ENCODE assay signal across 1 cellular context in the genomic region with DNA sequence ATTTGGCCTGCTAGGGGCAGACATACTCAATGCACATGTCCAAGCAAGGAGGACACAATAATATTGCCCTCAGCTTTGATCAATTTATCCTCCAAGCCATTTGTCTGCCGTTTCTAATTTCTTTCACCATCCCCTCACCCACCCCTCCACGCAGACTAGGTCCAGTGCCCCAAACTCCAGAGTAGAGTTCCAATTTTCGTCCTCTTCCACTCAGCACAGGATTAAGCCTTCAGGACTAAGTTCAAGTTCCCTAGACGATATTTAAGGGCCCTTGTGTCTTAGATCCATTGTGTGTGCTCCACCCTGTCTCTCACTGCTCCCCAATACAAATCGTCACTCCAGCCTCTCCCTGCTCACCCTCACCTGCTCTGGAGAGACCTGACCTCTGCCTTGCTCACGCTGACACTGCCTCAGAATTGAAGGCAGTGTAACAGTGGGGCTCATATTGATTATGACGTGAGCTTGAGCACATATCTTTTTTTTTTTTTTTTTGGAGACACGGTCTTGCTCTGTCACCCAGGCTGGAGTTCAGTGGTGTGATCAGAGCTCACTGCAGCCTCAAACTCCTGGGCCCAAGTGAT.
TF ChIP-seq lines count a peak whose summit lies in the region.

No MANE protein-coding gene starts in this region.

TF ChIP-seq in K562, 482 proteins besides CTCF, POLR2A, EP300 and RAD21 (continued from another document):
- TF ChIP-seq, protein P1, sequence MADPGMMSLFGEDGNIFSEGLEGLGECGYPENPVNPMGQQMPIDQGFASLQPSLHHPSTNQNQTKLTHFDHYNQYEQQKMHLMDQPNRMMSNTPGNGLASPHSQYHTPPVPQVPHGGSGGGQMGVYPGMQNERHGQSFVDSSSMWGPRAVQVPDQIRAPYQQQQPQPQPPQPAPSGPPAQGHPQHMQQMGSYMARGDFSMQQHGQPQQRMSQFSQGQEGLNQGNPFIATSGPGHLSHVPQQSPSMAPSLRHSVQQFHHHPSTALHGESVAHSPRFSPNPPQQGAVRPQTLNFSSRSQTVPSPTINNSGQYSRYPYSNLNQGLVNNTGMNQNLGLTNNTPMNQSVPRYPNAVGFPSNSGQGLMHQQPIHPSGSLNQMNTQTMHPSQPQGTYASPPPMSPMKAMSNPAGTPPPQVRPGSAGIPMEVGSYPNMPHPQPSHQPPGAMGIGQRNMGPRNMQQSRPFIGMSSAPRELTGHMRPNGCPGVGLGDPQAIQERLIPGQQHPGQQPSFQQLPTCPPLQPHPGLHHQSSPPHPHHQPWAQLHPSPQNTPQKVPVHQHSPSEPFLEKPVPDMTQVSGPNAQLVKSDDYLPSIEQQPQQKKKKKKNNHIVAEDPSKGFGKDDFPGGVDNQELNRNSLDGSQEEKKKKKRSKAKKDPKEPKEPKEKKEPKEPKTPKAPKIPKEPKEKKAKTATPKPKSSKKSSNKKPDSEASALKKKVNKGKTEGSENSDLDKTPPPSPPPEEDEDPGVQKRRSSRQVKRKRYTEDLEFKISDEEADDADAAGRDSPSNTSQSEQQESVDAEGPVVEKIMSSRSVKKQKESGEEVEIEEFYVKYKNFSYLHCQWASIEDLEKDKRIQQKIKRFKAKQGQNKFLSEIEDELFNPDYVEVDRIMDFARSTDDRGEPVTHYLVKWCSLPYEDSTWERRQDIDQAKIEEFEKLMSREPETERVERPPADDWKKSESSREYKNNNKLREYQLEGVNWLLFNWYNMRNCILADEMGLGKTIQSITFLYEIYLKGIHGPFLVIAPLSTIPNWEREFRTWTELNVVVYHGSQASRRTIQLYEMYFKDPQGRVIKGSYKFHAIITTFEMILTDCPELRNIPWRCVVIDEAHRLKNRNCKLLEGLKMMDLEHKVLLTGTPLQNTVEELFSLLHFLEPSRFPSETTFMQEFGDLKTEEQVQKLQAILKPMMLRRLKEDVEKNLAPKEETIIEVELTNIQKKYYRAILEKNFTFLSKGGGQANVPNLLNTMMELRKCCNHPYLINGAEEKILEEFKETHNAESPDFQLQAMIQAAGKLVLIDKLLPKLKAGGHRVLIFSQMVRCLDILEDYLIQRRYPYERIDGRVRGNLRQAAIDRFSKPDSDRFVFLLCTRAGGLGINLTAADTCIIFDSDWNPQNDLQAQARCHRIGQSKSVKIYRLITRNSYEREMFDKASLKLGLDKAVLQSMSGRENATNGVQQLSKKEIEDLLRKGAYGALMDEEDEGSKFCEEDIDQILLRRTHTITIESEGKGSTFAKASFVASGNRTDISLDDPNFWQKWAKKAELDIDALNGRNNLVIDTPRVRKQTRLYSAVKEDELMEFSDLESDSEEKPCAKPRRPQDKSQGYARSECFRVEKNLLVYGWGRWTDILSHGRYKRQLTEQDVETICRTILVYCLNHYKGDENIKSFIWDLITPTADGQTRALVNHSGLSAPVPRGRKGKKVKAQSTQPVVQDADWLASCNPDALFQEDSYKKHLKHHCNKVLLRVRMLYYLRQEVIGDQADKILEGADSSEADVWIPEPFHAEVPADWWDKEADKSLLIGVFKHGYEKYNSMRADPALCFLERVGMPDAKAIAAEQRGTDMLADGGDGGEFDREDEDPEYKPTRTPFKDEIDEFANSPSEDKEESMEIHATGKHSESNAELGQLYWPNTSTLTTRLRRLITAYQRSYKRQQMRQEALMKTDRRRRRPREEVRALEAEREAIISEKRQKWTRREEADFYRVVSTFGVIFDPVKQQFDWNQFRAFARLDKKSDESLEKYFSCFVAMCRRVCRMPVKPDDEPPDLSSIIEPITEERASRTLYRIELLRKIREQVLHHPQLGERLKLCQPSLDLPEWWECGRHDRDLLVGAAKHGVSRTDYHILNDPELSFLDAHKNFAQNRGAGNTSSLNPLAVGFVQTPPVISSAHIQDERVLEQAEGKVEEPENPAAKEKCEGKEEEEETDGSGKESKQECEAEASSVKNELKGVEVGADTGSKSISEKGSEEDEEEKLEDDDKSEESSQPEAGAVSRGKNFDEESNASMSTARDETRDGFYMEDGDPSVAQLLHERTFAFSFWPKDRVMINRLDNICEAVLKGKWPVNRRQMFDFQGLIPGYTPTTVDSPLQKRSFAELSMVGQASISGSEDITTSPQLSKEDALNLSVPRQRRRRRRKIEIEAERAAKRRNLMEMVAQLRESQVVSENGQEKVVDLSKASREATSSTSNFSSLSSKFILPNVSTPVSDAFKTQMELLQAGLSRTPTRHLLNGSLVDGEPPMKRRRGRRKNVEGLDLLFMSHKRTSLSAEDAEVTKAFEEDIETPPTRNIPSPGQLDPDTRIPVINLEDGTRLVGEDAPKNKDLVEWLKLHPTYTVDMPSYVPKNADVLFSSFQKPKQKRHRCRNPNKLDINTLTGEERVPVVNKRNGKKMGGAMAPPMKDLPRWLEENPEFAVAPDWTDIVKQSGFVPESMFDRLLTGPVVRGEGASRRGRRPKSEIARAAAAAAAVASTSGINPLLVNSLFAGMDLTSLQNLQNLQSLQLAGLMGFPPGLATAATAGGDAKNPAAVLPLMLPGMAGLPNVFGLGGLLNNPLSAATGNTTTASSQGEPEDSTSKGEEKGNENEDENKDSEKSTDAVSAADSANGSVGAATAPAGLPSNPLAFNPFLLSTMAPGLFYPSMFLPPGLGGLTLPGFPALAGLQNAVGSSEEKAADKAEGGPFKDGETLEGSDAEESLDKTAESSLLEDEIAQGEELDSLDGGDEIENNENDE (IDR thresholded peaks at IDR 0.05; ENCODE audit: low read depth, low read length), result no peak
- TF ChIP-seq ARID1B (IDR thresholded peaks at IDR 0.05) (no peak), PHF21A (IDR thresholded peaks at IDR 0.05; ENCODE audit: borderline replicate concordance, low read depth) (no peak), TEAD1 (CRISPR knock-in tag; IDR thresholded peaks at IDR 0.05) (0 out of 4 replicates have a peak, but pooled peaks of 1 of the 2 experiments have one; percentile 53), NFRKB (IDR thresholded peaks at IDR 0.05; ENCODE audit: low read depth) (peak; percentile 1; the same call in 1 of the 2 replicates), RBBP5 (IDR thresholded peaks at IDR 0.05; ENCODE audit: borderline replicate concordance, insufficient read depth, low read length, poor library complexity, severe bottlenecking) (no peak), MYBL2 (IDR thresholded peaks at IDR 0.05; ENCODE audit: low read depth) (no peak), MYBL2 (CRISPR knock-in tag; IDR thresholded peaks at IDR 0.05; ENCODE audit: borderline replicate concordance) (0 out of 2 replicates have a peak, but pooled peaks have one; percentile 10), ZBED1 (IDR thresholded peaks at IDR 0.05) (no peak), ZNF143 (CRISPR knock-in tag; IDR thresholded peaks at IDR 0.05) (0 out of 2 replicates have a peak, but pooled peaks have one; percentile 15), GATAD2A (IDR thresholded peaks at IDR 0.05) (no peak)
- TF ChIP-seq, protein P2, sequence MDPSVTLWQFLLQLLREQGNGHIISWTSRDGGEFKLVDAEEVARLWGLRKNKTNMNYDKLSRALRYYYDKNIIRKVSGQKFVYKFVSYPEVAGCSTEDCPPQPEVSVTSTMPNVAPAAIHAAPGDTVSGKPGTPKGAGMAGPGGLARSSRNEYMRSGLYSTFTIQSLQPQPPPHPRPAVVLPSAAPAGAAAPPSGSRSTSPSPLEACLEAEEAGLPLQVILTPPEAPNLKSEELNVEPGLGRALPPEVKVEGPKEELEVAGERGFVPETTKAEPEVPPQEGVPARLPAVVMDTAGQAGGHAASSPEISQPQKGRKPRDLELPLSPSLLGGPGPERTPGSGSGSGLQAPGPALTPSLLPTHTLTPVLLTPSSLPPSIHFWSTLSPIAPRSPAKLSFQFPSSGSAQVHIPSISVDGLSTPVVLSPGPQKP (CRISPR knock-in tag; IDR thresholded peaks at IDR 0.05), result 0 out of 2 replicates have a peak, but pooled peaks have one; percentile 50
- TF ChIP-seq, protein P3, sequence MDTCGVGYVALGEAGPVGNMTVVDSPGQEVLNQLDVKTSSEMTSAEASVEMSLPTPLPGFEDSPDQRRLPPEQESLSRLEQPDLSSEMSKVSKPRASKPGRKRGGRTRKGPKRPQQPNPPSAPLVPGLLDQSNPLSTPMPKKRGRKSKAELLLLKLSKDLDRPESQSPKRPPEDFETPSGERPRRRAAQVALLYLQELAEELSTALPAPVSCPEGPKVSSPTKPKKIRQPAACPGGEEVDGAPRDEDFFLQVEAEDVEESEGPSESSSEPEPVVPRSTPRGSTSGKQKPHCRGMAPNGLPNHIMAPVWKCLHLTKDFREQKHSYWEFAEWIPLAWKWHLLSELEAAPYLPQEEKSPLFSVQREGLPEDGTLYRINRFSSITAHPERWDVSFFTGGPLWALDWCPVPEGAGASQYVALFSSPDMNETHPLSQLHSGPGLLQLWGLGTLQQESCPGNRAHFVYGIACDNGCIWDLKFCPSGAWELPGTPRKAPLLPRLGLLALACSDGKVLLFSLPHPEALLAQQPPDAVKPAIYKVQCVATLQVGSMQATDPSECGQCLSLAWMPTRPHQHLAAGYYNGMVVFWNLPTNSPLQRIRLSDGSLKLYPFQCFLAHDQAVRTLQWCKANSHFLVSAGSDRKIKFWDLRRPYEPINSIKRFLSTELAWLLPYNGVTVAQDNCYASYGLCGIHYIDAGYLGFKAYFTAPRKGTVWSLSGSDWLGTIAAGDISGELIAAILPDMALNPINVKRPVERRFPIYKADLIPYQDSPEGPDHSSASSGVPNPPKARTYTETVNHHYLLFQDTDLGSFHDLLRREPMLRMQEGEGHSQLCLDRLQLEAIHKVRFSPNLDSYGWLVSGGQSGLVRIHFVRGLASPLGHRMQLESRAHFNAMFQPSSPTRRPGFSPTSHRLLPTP (IDR thresholded peaks at IDR 0.05; ENCODE audit: borderline replicate concordance, extremely low read depth, insufficient read length), result no peak
TF ChIP-seq in K562: peak in this region for 12.
